In genomic region chr1:24793762-24794161, GRCh38 we compare ENCODE assay signal across 10 cellular contexts. TPM values are rescaled to one million over a fixed set of nuclear protein-coding genes. Genes with fewer than 3 reads are reported as not detected.
A peak's percentile ranks its signal among the peaks of the same experiment; 100 is the strongest.
DNase-seq lines count a peak whose midpoint lies in the region; ATAC-seq and TF ChIP-seq lines count a peak whose summit lies in the region.
"Had no signal": no experiment of that assay in that cellular context is flagged by ENCODE, and none has a peak within 500 bp of the region (broad histone marks: within the 10 kb centered on the region; RNA-seq: fewer than 3 reads in every experiment).

No MANE protein-coding gene starts in this region.

- ATAC-seq in stimulated activated naive CD8-positive, alpha-beta T cell treated with anti-CD3 and anti-CD28 coated beads, Interleukin-15, amount 100 ng/mL, for 72 hours, result no peak
- no peak for ATAC-seq in HG02840 (IDR thresholded peaks at IDR 0.05; ENCODE audit: low FRiP score, unreplicated experiment)

- peaks cover 73% of the 10 kb centered on the region for H3K4me1 ChIP-seq in left ventricle myocardium inferior
- peaks cover 0 to 7% (median 6%) of the 10 kb centered on the region in 3 donors for H3K4me1 ChIP-seq in skeletal muscle tissue (ENCODE audit: control insufficient read depth in 3 of 3, insufficient read depth in 3 of 3, low read length in 3 of 3)

- H3K4me3 ChIP-seq in left ventricle myocardium inferior, result no peak overlapping the region
- no peak overlapping the region for H3K4me3 ChIP-seq in skeletal muscle tissue (ENCODE audit: low read length in 3 of 3)

- DNase-seq in GM03348 (ENCODE audit: low spot score) (peak; percentile 59), left ventricle myocardium inferior (no peak), NCI-H187 (lab: John Stamatoyannopoulos, UW) (no peak)
- no peak for DNase-seq in stimulated activated naive CD8-positive, alpha-beta T cell treated with anti-CD3 and anti-CD28 coated beads, Interleukin-15, amount 100 ng/mL, for 72 hours
- no peak for DNase-seq in NK-92 treated with Interleukin-12 subunit alpha and Interleukin-12 subunit beta, amount 100 ng/mL, for 24 hours (lab: John Stamatoyannopoulos, UW)
- DNase-seq: H7, T-helper 2 cell had no signal

- no peak overlapping the region for H3K27ac Mint-ChIP-seq in stimulated activated naive CD8-positive, alpha-beta T cell treated with anti-CD3 and anti-CD28 coated beads, Interleukin-15, amount 100 ng/mL, for 72 hours

- no peak overlapping the region for H3K4me3 Mint-ChIP-seq in stimulated activated naive CD8-positive, alpha-beta T cell treated with anti-CD3 and anti-CD28 coated beads, Interleukin-15, amount 100 ng/mL, for 72 hours

- peaks cover 0 to 6% of the 10 kb centered on the region in 2 donors for H3K9me3 Mint-ChIP-seq in stimulated activated naive CD8-positive, alpha-beta T cell treated with anti-CD3 and anti-CD28 coated beads, Interleukin-15, amount 100 ng/mL, for 72 hours

- H3K9me3 ChIP-seq in left ventricle myocardium inferior (replicated peaks), result no peaks in the 10 kb centered on the region
- no peaks in the 10 kb centered on the region for H3K9me3 ChIP-seq in skeletal muscle tissue (ENCODE audit: control insufficient read depth in 3 of 3, low read length in 3 of 3)

- H3K9ac ChIP-seq in skeletal muscle tissue (ENCODE audit: low read depth in 1 of 3, low read length in 3 of 3), result no peak overlapping the region

- H3K36me3 ChIP-seq in left ventricle myocardium inferior, result peaks cover 11% of the 10 kb centered on the region
- peaks cover 0 to 4% (median 4%) of the 10 kb centered on the region in 3 donors for H3K36me3 ChIP-seq in skeletal muscle tissue (ENCODE audit: control insufficient read depth in 3 of 3, insufficient read depth in 3 of 3, low read length in 3 of 3)

- H3K4me1 Mint-ChIP-seq in stimulated activated naive CD8-positive, alpha-beta T cell treated with anti-CD3 and anti-CD28 coated beads, Interleukin-15, amount 100 ng/mL, for 72 hours, result no peaks in the 10 kb centered on the region

- H3K27me3 ChIP-seq in left ventricle myocardium inferior (ENCODE audit: low read depth), result no peaks in the 10 kb centered on the region
- H3K27me3 ChIP-seq in skeletal muscle tissue (ENCODE audit: control insufficient read depth in 3 of 3, insufficient read depth in 3 of 3, low read length in 3 of 3), result no peaks in the 10 kb centered on the region

- H3K27me3 Mint-ChIP-seq in stimulated activated naive CD8-positive, alpha-beta T cell treated with anti-CD3 and anti-CD28 coated beads, Interleukin-15, amount 100 ng/mL, for 72 hours, result no peaks in the 10 kb centered on the region

- H3K27ac ChIP-seq in angular gyrus (ENCODE audit: low read depth, low read length), result peak overlapping the region; percentile 40
- H3K27ac ChIP-seq in left ventricle myocardium inferior (replicated peaks), result peak overlapping the region; percentile 74
- H3K27ac ChIP-seq in skeletal muscle tissue (ENCODE audit: low read depth, low read length), result peak overlapping the region; percentile 54

- no peak for TF ChIP-seq CTCF in left ventricle myocardium inferior (IDR thresholded peaks at IDR 0.05; ENCODE audit: borderline replicate concordance)

- intact Hi-C loops in left ventricle myocardium inferior (cut with micrococcal nuclease), result no loop called here

RNA-seq across cellular contexts. Expression of gene CLIC4, which starts 48.5 kb away (rescaled TPM):
- total RNA-seq in left ventricle myocardium inferior, result 325 TPM
- 99.2 TPM for total RNA-seq in skeletal muscle tissue
